ENCODE assay signal across 22 cellular contexts in the genomic region with DNA sequence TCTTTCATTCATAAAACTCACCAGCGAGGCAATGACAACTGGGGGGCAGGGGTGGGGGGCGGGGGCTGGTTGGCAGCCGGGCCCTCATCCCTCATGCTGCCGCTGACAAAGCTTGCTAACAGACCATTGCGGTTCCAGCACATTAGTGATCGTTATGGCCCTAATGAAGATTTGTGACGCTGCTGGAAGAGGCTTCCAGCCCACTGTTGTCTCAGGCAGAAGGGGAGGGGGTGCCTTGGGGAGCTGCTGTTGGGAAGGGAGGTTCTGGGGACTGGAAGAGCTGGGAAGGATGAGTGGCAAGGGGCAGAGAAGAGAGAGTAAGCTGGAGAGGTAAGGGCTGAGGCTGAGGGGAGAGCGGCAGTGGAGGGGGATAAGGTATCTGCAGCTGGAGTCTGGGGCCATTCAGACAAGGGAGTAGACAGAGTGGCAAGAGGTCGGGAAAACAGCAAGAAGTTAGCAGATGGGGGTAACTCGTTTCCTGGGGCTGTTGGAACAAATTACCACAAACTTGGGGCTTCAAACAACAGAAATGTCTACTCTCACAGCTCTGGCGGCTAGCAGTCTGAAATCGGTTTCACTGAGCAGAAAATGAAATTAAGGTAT.
DNase-seq lines count a peak whose midpoint lies in the region; ATAC-seq and TF ChIP-seq lines count a peak whose summit lies in the region.
"Had no signal": no experiment of that assay in that cellular context is flagged by ENCODE, and none has a peak within 500 bp of the region (broad histone marks: within the 10 kb centered on the region; RNA-seq: fewer than 3 reads in every experiment).

No MANE protein-coding gene starts in this region.

- in situ Hi-C loops in gastrocnemius medialis (cut with MboI; ENCODE audit: low sequenced_read_pairs in 4 of 4), result no loop called here

- no peak overlapping the region for H3K27ac ChIP-seq in A673 (ENCODE audit: low read depth, low read length, poor library complexity, severe bottlenecking)
- no peak overlapping the region for H3K27ac ChIP-seq in parathyroid adenoma
- H3K27ac ChIP-seq in left ventricle myocardium inferior (replicated peaks), result no peak overlapping the region
- no peak overlapping the region for H3K27ac ChIP-seq in gastrocnemius medialis
- H3K27ac ChIP-seq: A549, BLaER1 had no signal

- no peak for TF ChIP-seq POLR2A in gastrocnemius medialis (IDR thresholded peaks at IDR 0.05)

- peak overlapping the region; percentile 18 for H3K27ac Mint-ChIP-seq in dendritic cell treated with granulocyte-macrophage colony-stimulating factor and Interleukin-4, amounts not matched to agents 40 ng/mL and 50 ng/mL, for 4 days
- no peak overlapping the region for H3K27ac Mint-ChIP-seq in activated T-helper 1 cell treated with anti-CD3 and anti-CD28 coated beads, Interleukin-12 subunit alpha, Interleukin-12 subunit beta, Interleukin-2, Interleukin-4 antibody, amounts not matched to agents 30 ng/mL and 10 ng/mL and 1 ng/mL, durations not matched to agents 14 hours and 24 hours and 36 hours
- H3K27ac Mint-ChIP-seq: CD8-positive, alpha-beta T cell; HFFc6 had no signal

- no TSS peak for BruUV-seq in A673 (replicated peaks; lab: Mats Ljungman, UMichigan)

- no peak overlapping the region for H3K4me3 Mint-ChIP-seq in dendritic cell treated with granulocyte-macrophage colony-stimulating factor and Interleukin-4, amounts not matched to agents 40 ng/mL and 50 ng/mL, for 4 days
- H3K4me3 Mint-ChIP-seq in activated T-helper 1 cell treated with anti-CD3 and anti-CD28 coated beads, Interleukin-12 subunit alpha, Interleukin-12 subunit beta, Interleukin-2, Interleukin-4 antibody, amounts not matched to agents 30 ng/mL and 10 ng/mL and 1 ng/mL, durations not matched to agents 14 hours and 24 hours and 36 hours, result no peak overlapping the region
- H3K4me3 Mint-ChIP-seq: CD8-positive, alpha-beta T cell; HFFc6 had no signal

- peaks cover 6% of the 10 kb centered on the region for H3K4me1 Mint-ChIP-seq in dendritic cell treated with granulocyte-macrophage colony-stimulating factor and Interleukin-4, amounts not matched to agents 40 ng/mL and 50 ng/mL, for 4 days (ENCODE audit: low read depth)
- no peaks in the 10 kb centered on the region for H3K4me1 Mint-ChIP-seq in activated T-helper 1 cell treated with anti-CD3 and anti-CD28 coated beads, Interleukin-12 subunit alpha, Interleukin-12 subunit beta, Interleukin-2, Interleukin-4 antibody, amounts not matched to agents 30 ng/mL and 10 ng/mL and 1 ng/mL, durations not matched to agents 14 hours and 24 hours and 36 hours (ENCODE audit: low read depth)

- peak overlapping the region; percentile 5 for H3K4me2 ChIP-seq in parathyroid adenoma (ENCODE audit: low read length)
- H3K4me2 ChIP-seq: A549, BLaER1 had no signal

- H3K79me2 ChIP-seq in parathyroid adenoma, result no peaks in the 10 kb centered on the region

- no peaks in the 10 kb centered on the region for H3K36me3 ChIP-seq in A673 (ENCODE audit: insufficient read depth, low read length, poor library complexity, severe bottlenecking)
- H3K36me3 ChIP-seq in parathyroid adenoma (ENCODE audit: control insufficient read depth, insufficient read depth, low read length), result no peaks in the 10 kb centered on the region
- no peaks in the 10 kb centered on the region for H3K36me3 ChIP-seq in left ventricle myocardium inferior
- H3K36me3 ChIP-seq in gastrocnemius medialis, result no peaks in the 10 kb centered on the region
- H3K36me3 ChIP-seq: BLaER1 had no signal

- intact Hi-C loops in A673 (cut with micrococcal nuclease; ENCODE audit: unreplicated experiment), result no loop called here
- intact Hi-C loops in dendritic cell treated with granulocyte-macrophage colony-stimulating factor and Interleukin-4, amounts not matched to agents 40 ng/mL and 50 ng/mL, for 4 days (cut with micrococcal nuclease), result no loop called here
- intact Hi-C loops in left ventricle myocardium inferior (cut with micrococcal nuclease), result no loop called here
- intact Hi-C loops in activated T-helper 1 cell treated with anti-CD3 and anti-CD28 coated beads, Interleukin-12 subunit alpha, Interleukin-12 subunit beta, Interleukin-2, Interleukin-4 antibody, amounts not matched to agents 30 ng/mL and 10 ng/mL and 1 ng/mL, durations not matched to agents 14 hours and 24 hours and 36 hours (cut with micrococcal nuclease), result no loop called here
- intact Hi-C loops in gastrocnemius medialis (cut with DNase I; ENCODE audit: low total_unique reads), result no loop called here

- no peaks in the 10 kb centered on the region for H3K9me3 ChIP-seq in A673 (ENCODE audit: low read depth, low read length, poor library complexity, severe bottlenecking)
- no peaks in the 10 kb centered on the region for H3K9me3 ChIP-seq in parathyroid adenoma (ENCODE audit: control insufficient read depth, low read length)
- peaks cover 8% of the 10 kb centered on the region for H3K9me3 ChIP-seq in left ventricle myocardium inferior (replicated peaks)
- no peaks in the 10 kb centered on the region for H3K9me3 ChIP-seq in gastrocnemius medialis
- H3K9me3 ChIP-seq: A549 had no signal

- no peak for ATAC-seq in gastrocnemius medialis
- ATAC-seq: A549; CD8-positive, alpha-beta T cell had no signal

- TF ChIP-seq CTCF in A673 (conservative IDR thresholded peaks at IDR 0.05; ENCODE audit: low read depth, low read length), result no peak
- no peak for TF ChIP-seq CTCF in parathyroid adenoma (IDR thresholded peaks at IDR 0.05)
- no peak for TF ChIP-seq CTCF in left ventricle myocardium inferior (IDR thresholded peaks at IDR 0.05; ENCODE audit: borderline replicate concordance)
- no peak for TF ChIP-seq CTCF in gastrocnemius medialis (IDR thresholded peaks at IDR 0.05 in 4 of 5, conservative IDR thresholded peaks at IDR 0.05 in 1 of 5)

- CTCF ChIA-PET in A673 (lab: Charles Lee), result interaction anchor here (0.6 kb wide), 1 partner anchor 141 kb away, joined by 5 read pairs; no protein-coding TSS in a partner anchor

- POLR2A ChIA-PET in A673 (lab: Charles Lee; ENCODE audit: low non-redundant PET), result no interaction called here

- H3K27me3 Mint-ChIP-seq in dendritic cell treated with granulocyte-macrophage colony-stimulating factor and Interleukin-4, amounts not matched to agents 40 ng/mL and 50 ng/mL, for 4 days, result peaks cover 18% of the 10 kb centered on the region
- H3K27me3 Mint-ChIP-seq in activated T-helper 1 cell treated with anti-CD3 and anti-CD28 coated beads, Interleukin-12 subunit alpha, Interleukin-12 subunit beta, Interleukin-2, Interleukin-4 antibody, amounts not matched to agents 30 ng/mL and 10 ng/mL and 1 ng/mL, durations not matched to agents 14 hours and 24 hours and 36 hours (ENCODE audit: insufficient read depth), result peaks cover 17% of the 10 kb centered on the region

- no peak overlapping the region for H3K4me3 ChIP-seq in A673 (ENCODE audit: low read depth, low read length, poor library complexity, severe bottlenecking)
- H3K4me3 ChIP-seq in Jurkat, Clone E6-1 (ENCODE audit: low read length), result no peak overlapping the region
- no peak overlapping the region for H3K4me3 ChIP-seq in parathyroid adenoma (ENCODE audit: low read depth, low read length)
- H3K4me3 ChIP-seq in left ventricle myocardium inferior, result no peak overlapping the region
- H3K4me3 ChIP-seq in gastrocnemius medialis, result no peak overlapping the region
- H3K4me3 ChIP-seq: A549, BLaER1, GM12878 had no signal

- no peaks in the 10 kb centered on the region for H3K9me3 Mint-ChIP-seq in dendritic cell treated with granulocyte-macrophage colony-stimulating factor and Interleukin-4, amounts not matched to agents 40 ng/mL and 50 ng/mL, for 4 days
- peaks cover 4% of the 10 kb centered on the region for H3K9me3 Mint-ChIP-seq in activated T-helper 1 cell treated with anti-CD3 and anti-CD28 coated beads, Interleukin-12 subunit alpha, Interleukin-12 subunit beta, Interleukin-2, Interleukin-4 antibody, amounts not matched to agents 30 ng/mL and 10 ng/mL and 1 ng/mL, durations not matched to agents 14 hours and 24 hours and 36 hours
- H3K9me3 Mint-ChIP-seq: CD8-positive, alpha-beta T cell; HFFc6 had no signal

- H2AFZ ChIP-seq in parathyroid adenoma, result no peak overlapping the region

- DNase-seq in A673 (ENCODE audit: low spot score) (peak; percentile 21), left ventricle myocardium inferior (no peak), gastrocnemius medialis (no peak)
- peak; percentile 32 for DNase-seq in Jurkat, Clone E6-1 (ENCODE audit: low read depth, low spot score)
- no peak for DNase-seq in activated T-helper 1 cell treated with anti-CD3 and anti-CD28 coated beads, Interleukin-12 subunit alpha, Interleukin-12 subunit beta, Interleukin-2, Interleukin-4 antibody, amounts not matched to agents 30 ng/mL and 10 ng/mL and 1 ng/mL, durations not matched to agents 14 hours and 24 hours and 36 hours (ENCODE audit: low spot score)
- DNase-seq: Calu3; CD8-positive, alpha-beta T cell; EL; HFFc6; KG1; NCI-H1048; NCI-H1436; NCI-H1930; NCI-H510A; NCI-H774; OCI-M1; SHP77 had no signal

- no peak overlapping the region for H3K9ac ChIP-seq in parathyroid adenoma
- H3K9ac ChIP-seq: BLaER1 had no signal

- H3K4me1 ChIP-seq in A673 (ENCODE audit: insufficient read depth, low read length, poor library complexity, severe bottlenecking) (no peaks in the 10 kb centered on the region), parathyroid adenoma (no peaks in the 10 kb centered on the region), left ventricle myocardium inferior (peaks cover 3% of the 10 kb centered on the region), gastrocnemius medialis (no peaks in the 10 kb centered on the region)
- H3K4me1 ChIP-seq: A549, BLaER1 had no signal

- H3K36me3 Mint-ChIP-seq in dendritic cell treated with granulocyte-macrophage colony-stimulating factor and Interleukin-4, amounts not matched to agents 40 ng/mL and 50 ng/mL, for 4 days (ENCODE audit: low read depth), result no peaks in the 10 kb centered on the region
- no peaks in the 10 kb centered on the region for H3K36me3 Mint-ChIP-seq in activated T-helper 1 cell treated with anti-CD3 and anti-CD28 coated beads, Interleukin-12 subunit alpha, Interleukin-12 subunit beta, Interleukin-2, Interleukin-4 antibody, amounts not matched to agents 30 ng/mL and 10 ng/mL and 1 ng/mL, durations not matched to agents 14 hours and 24 hours and 36 hours (ENCODE audit: low read depth)
- H3K36me3 Mint-ChIP-seq: CD8-positive, alpha-beta T cell had no signal

- H3K27me3 ChIP-seq in A673 (replicated peaks; ENCODE audit: insufficient read depth, low read depth, low read length, poor library complexity) (no peaks in the 10 kb centered on the region), parathyroid adenoma (ENCODE audit: control insufficient read depth, insufficient read depth, low read length) (no peaks in the 10 kb centered on the region), left ventricle myocardium inferior (ENCODE audit: low read depth) (no peaks in the 10 kb centered on the region), gastrocnemius medialis (peaks cover 0 to 4% (median 0%) of the 10 kb centered on the region in 3 donors)
- H3K27me3 ChIP-seq: BLaER1 had no signal

Comparison
In these comparisons a context has a peak if more than half of its experiments do, and no peak if none do; other contexts are left out.
1. DNase-seq: peak in A673 (single experiment) and Jurkat, Clone E6-1 (single experiment); none in left ventricle myocardium inferior (single experiment), activated T-helper 1 cell treated with anti-CD3 and anti-CD28 coated beads, Interleukin-12 subunit alpha, Interleukin-12 subunit beta, Interleukin-2, Interleukin-4 antibody, amounts not matched to agents 30 ng/mL and 10 ng/mL and 1 ng/mL, durations not matched to agents 14 hours and 24 hours and 36 hours (single experiment) and gastrocnemius medialis (0 of 2).